8 cellular contexts compared by ENCODE assay signal in the genomic region with DNA sequence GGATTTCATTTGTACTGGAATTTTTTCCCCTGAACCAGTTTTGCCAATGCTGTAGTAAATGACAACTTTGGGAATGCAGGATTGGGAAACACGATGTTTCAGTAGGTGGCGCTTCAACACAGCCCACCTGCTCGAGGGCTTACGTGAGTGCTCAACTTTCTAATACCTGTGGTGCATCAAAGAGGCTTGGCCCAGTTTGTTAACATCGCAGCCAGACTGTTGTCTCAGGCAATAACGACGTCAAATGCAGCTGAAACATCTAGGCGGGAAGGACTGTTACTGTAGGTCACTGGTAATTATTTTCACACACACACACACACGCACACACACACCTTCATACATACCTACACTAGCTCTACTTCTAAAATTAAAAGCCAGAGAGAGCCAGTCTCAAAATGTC.
A peak's percentile ranks its signal among the peaks of the same experiment; 100 is the strongest.
DNase-seq lines count a peak whose midpoint lies in the region; ATAC-seq, FAIRE-seq and TF ChIP-seq lines count a peak whose summit lies in the region.

No MANE protein-coding gene starts in this region.

- peaks cover 2% of the 10 kb centered on the region for H3K9me3 Mint-ChIP-seq in activated CD4-positive, alpha-beta memory T cell treated with anti-CD3 and anti-CD28 coated beads, Interleukin-2, amount 10 ng/mL, durations not matched to agents 7 days and 5 days

- no peaks in the 10 kb centered on the region for H3K4me1 Mint-ChIP-seq in activated CD4-positive, alpha-beta memory T cell treated with anti-CD3 and anti-CD28 coated beads, Interleukin-2, amount 10 ng/mL, durations not matched to agents 7 days and 5 days

- H3K4me3 Mint-ChIP-seq in activated CD4-positive, alpha-beta memory T cell treated with anti-CD3 and anti-CD28 coated beads, Interleukin-2, amount 10 ng/mL, durations not matched to agents 7 days and 5 days = no peak overlapping the region

- intact Hi-C loops in kidney (cut with DNase I) = no loop called here

- no peaks in the 10 kb centered on the region for H3K36me3 Mint-ChIP-seq in activated CD4-positive, alpha-beta memory T cell treated with anti-CD3 and anti-CD28 coated beads, Interleukin-2, amount 10 ng/mL, durations not matched to agents 7 days and 5 days (ENCODE audit: low read depth)

- H3K27me3 Mint-ChIP-seq in activated CD4-positive, alpha-beta memory T cell treated with anti-CD3 and anti-CD28 coated beads, Interleukin-2, amount 10 ng/mL, durations not matched to agents 7 days and 5 days = no peaks in the 10 kb centered on the region

- H3K4me3 ChIP-seq in kidney (ENCODE audit: low read length in 2 of 2) = no peak overlapping the region

- POLR2A ChIA-PET in activated CD4-positive, alpha-beta memory T cell treated with anti-CD3 and anti-CD28 coated beads, Interleukin-2, amount 10 ng/mL, durations not matched to agents 7 days and 5 days (lab: Charles Lee) = no interaction called here

- no peak for ATAC-seq in GM21526 (IDR thresholded peaks at IDR 0.05; ENCODE audit: low FRiP score, unreplicated experiment)
- ATAC-seq in HG02970 (IDR thresholded peaks at IDR 0.05; ENCODE audit: low FRiP score, unreplicated experiment) = no peak

- peak; percentile 66 for DNase-seq in ELR (ENCODE audit: low read depth)
- peak; percentile 61 for DNase-seq in NCI-H128 (lab: John Stamatoyannopoulos, UW; ENCODE audit: unreplicated experiment)
- DNase-seq in amniotic epithelial cell (ENCODE audit: low read depth) = peak; percentile 53
- DNase-seq in kidney = no peak
- DNase-seq in cortex of kidney (lab: John Stamatoyannopoulos, UW) = no peak
- DNase-seq in activated CD4-positive, alpha-beta memory T cell treated with anti-CD3 and anti-CD28 coated beads, Interleukin-2, amount 10 ng/mL, durations not matched to agents 7 days and 5 days = no peak

- no peak overlapping the region for H3K27ac ChIP-seq in kidney (ENCODE audit: low read depth in 2 of 2, low read length in 2 of 2)

- H3K4me1 ChIP-seq in kidney (ENCODE audit: control insufficient read depth in 1 of 2, insufficient read depth in 1 of 2, low read depth in 1 of 2, low read length in 2 of 2) = no peaks in the 10 kb centered on the region

- H3K9me3 ChIP-seq in kidney (ENCODE audit: control insufficient read depth in 1 of 2, low read length in 2 of 2) = no peaks in the 10 kb centered on the region

- CTCF ChIA-PET in activated CD4-positive, alpha-beta memory T cell treated with anti-CD3 and anti-CD28 coated beads, Interleukin-2, amount 10 ng/mL, durations not matched to agents 7 days and 5 days (lab: Charles Lee) = no interaction called here

- FAIRE-seq in kidney (lab: Jason Lieb, UNC) = no peak

- peak; percentile 46 for TF ChIP-seq CTCF in kidney (IDR thresholded peaks at IDR 0.05; ENCODE audit: borderline replicate concordance, extremely low read depth, insufficient read depth)

- no peak overlapping the region for H3K27ac Mint-ChIP-seq in activated CD4-positive, alpha-beta memory T cell treated with anti-CD3 and anti-CD28 coated beads, Interleukin-2, amount 10 ng/mL, durations not matched to agents 7 days and 5 days

- H3K9ac ChIP-seq in kidney (ENCODE audit: low read length in 2 of 2) = no peak overlapping the region

- H3K36me3 ChIP-seq in kidney (ENCODE audit: control insufficient read depth in 1 of 2, insufficient read depth in 2 of 2, low read length in 2 of 2) = no peaks in the 10 kb centered on the region

Comparison
In these comparisons a context has a peak if more than half of its experiments do, and no peak if none do; other contexts are left out.
1. DNase-seq: peak in ELR (single experiment), NCI-H128 (single experiment) and amniotic epithelial cell (single experiment); none in kidney (single experiment), cortex of kidney (single experiment) and activated CD4-positive, alpha-beta memory T cell treated with anti-CD3 and anti-CD28 coated beads, Interleukin-2, amount 10 ng/mL, durations not matched to agents 7 days and 5 days (single experiment).